ENCODE assay signal across 1 cellular context in genomic region chr7:66681491-66682349, GRCh38.
TF ChIP-seq lines count a peak whose summit lies in the region.

No MANE protein-coding gene starts in this region.

TF ChIP-seq in K562, 482 proteins besides CTCF, POLR2A, EP300 and RAD21 (continued from another document and continues in another):
- TF ChIP-seq TCF7 (IDR thresholded peaks at IDR 0.05; ENCODE audit: borderline replicate concordance) (no peak), PREB (CRISPR knock-in tag; IDR thresholded peaks at IDR 0.05) (no peak), TCF15 (CRISPR knock-in tag; IDR thresholded peaks at IDR 0.05) (no peak), SMARCA4 (IDR thresholded peaks at IDR 0.05) (0 out of 2 replicates have a peak, but pooled peaks have one; percentile 16), CTBP1 (IDR thresholded peaks at IDR 0.05; ENCODE audit: borderline replicate concordance) (peak; percentile 72; the same call in 1 of the 2 replicates), ZNF586 (CRISPR knock-in tag; conservative IDR thresholded peaks at IDR 0.05) (no peak), ZBTB1 (CRISPR knock-in tag; IDR thresholded peaks at IDR 0.05; ENCODE audit: borderline replicate concordance, low read depth) (no peak), ZNF431 (CRISPR knock-in tag; IDR thresholded peaks at IDR 0.05) (no peak), DMBX1 (CRISPR knock-in tag; IDR thresholded peaks at IDR 0.05; ENCODE audit: borderline replicate concordance) (peak; percentile 27; the same call in 1 of the 2 replicates), ZFP91 (CRISPR knock-in tag; IDR thresholded peaks at IDR 0.05) (no peak), STAT5B (CRISPR knock-in tag; IDR thresholded peaks at IDR 0.05) (no peak), NFATC3 (IDR thresholded peaks at IDR 0.05) (no peak), FIP1L1 (IDR thresholded peaks at IDR 0.05; ENCODE audit: low read depth, low read length, poor library complexity, severe bottlenecking) (peak; percentile 15), SNAPC5 (CRISPR knock-in tag; IDR thresholded peaks at IDR 0.05) (no peak), ZFPM2 (CRISPR knock-in tag; IDR thresholded peaks at IDR 0.05) (no peak), ZNF740 (CRISPR knock-in tag; IDR thresholded peaks at IDR 0.05) (no peak; the same call in 1 of the 2 replicates), ZNF740 (tag; IDR thresholded peaks at IDR 0.05) (no peak), ZMIZ1 (IDR thresholded peaks at IDR 0.05; ENCODE audit: low read depth in 2 of 2, low read length in 2 of 2) (no peak), HDAC8 (tag; IDR thresholded peaks at IDR 0.05) (no peak), ZNF592 (IDR thresholded peaks at IDR 0.05) (no peak; the same call in 1 of the 2 replicates), ZC3H11A (IDR thresholded peaks at IDR 0.05; ENCODE audit: low read depth, low read length) (no peak), TAF15 (IDR thresholded peaks at IDR 0.05; ENCODE audit: low read depth, low read length) (no peak), ZBTB17 (CRISPR knock-in tag; IDR thresholded peaks at IDR 0.05) (peak; percentile 90), NUFIP1 (IDR thresholded peaks at IDR 0.05; ENCODE audit: partially characterized antibody) (no peak), GABPB2 (CRISPR knock-in tag; conservative IDR thresholded peaks at IDR 0.05) (no peak), TAF1 (IDR thresholded peaks at IDR 0.05; ENCODE audit: control insufficient read depth, extremely low read depth, insufficient read depth, low read length, severe bottlenecking) (peak; percentile 86), RBM25 (IDR thresholded peaks at IDR 0.05; ENCODE audit: low read depth, low read length, severe bottlenecking) (no peak), ZKSCAN3 (CRISPR knock-in tag; IDR thresholded peaks at IDR 0.05) (no peak), JUNB (CRISPR knock-in tag; conservative IDR thresholded peaks at IDR 0.05) (no peak), ZNF696 (CRISPR knock-in tag; conservative IDR thresholded peaks at IDR 0.05) (no peak), MNT (conservative IDR thresholded peaks at IDR 0.05) (peak; percentile 90 to 95), ATF1 (CRISPR knock-in tag; IDR thresholded peaks at IDR 0.05) (peak; percentile 41; the same call in 1 of the 2 replicates), ATF1 (tag; IDR thresholded peaks at IDR 0.05) (peak; percentile 97), NR0B1 (IDR thresholded peaks at IDR 0.05; ENCODE audit: partially characterized antibody) (no peak), SP2 (IDR thresholded peaks at IDR 0.05; ENCODE audit: extremely low read depth, low read depth, low read length, poor library complexity, severe bottlenecking) (no peak), KDM4B (IDR thresholded peaks at IDR 0.05; ENCODE audit: borderline replicate concordance in 2 of 2, low read depth in 1 of 2) (peak in 1 of 2 experiments; percentile 41; a peak in 1 of 4 replicates), STAT5A (IDR thresholded peaks at IDR 0.05; ENCODE audit: borderline replicate concordance, low read length) (no peak), CBX2 (IDR thresholded peaks at IDR 0.05; ENCODE audit: insufficient read depth, low read length, poor library complexity, severe bottlenecking) (no peak), MAX (CRISPR knock-in tag; IDR thresholded peaks at IDR 0.05) (peak; percentile 71), ZNF583 (CRISPR knock-in tag; IDR thresholded peaks at IDR 0.05) (0 out of 2 replicates have a peak, but pooled peaks have one; percentile 13), ZSCAN29 (IDR thresholded peaks at IDR 0.05) (no peak), RCOR1 (IDR thresholded peaks at IDR 0.05; ENCODE audit: borderline replicate concordance in 1 of 2, low read depth in 2 of 2, low read length in 2 of 2) (peak in 1 of 2 experiments; percentile 4; a peak in 1 of 4 replicates), NFE2L1 (tag; IDR thresholded peaks at IDR 0.05; ENCODE audit: borderline replicate concordance, low read depth) (no peak), ZNF124 (CRISPR knock-in tag; IDR thresholded peaks at IDR 0.05) (no peak), TAF7 (tag; IDR thresholded peaks at IDR 0.05) (peak; percentile 71; the same call in 1 of the 2 replicates), CREB5 (CRISPR knock-in tag; IDR thresholded peaks at IDR 0.05) (no peak), ZNF175 (CRISPR knock-in tag; IDR thresholded peaks at IDR 0.05; ENCODE audit: low read depth) (0 out of 2 replicates have a peak, but pooled peaks have one; percentile 38), ZNF76 (CRISPR knock-in tag; IDR thresholded peaks at IDR 0.05; ENCODE audit: borderline replicate concordance) (no peak), PHTF2 (CRISPR knock-in tag; IDR thresholded peaks at IDR 0.05) (no peak), HMG20B (CRISPR knock-in tag; IDR thresholded peaks at IDR 0.05) (no peak)
